Comparison of ENCODE assay signal across 1 cellular context in the genomic region with DNA sequence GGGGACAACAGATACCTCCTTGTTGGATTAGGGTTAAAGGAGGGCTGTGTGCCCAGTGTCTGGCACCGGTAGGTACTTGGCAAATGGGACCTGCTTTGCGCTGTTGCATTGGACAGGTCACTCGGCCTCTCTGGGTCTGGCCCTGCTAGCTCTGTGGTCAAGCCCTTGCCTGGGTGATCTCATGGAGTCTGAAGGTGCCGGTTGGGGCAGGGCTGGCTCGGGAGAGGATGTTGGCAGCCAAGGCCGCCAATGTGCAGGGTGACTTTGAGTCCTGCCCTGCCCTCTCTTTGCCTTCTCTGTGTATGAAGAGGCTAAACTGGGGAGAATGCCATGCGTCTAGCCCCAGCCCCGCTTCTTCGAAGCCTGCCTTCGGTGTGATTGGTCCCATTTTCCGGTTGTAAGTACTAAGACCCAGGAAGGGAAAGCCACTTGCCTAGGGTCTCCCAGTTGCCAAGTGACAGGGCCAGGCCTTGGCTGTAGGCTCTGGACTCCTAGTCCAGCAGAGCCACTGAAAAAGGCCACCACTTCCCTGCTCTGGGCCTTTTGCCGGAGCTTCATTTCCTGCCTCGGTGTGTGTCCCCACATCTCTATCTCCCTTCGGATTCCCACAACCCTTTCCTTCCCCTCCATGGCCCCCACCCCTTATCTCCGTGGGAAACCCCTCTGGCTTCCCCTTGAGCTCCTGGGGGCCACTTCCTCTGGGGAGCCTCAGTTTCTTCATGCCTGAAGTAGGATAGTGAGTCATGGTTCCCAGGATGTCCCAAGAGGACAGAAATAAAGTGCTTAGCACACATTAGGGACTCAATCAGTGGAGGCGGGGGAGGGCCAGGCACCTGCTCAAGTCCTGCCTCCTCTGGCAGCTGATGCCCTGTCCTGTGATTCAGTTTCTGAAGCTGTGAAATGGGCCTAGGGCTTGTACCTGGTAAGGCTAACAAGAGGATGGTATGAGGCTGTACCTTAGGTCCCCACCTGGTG.
TF ChIP-seq lines count a peak whose summit lies in the region.

No MANE protein-coding gene starts in this region.

TF ChIP-seq in IMR-90, 13 proteins besides CTCF, POLR2A, EP300 and RAD21 (continued from another document):
- TF ChIP-seq MAZ (IDR thresholded peaks at IDR 0.05; ENCODE audit: borderline replicate concordance, low read depth, low read length): no peak
- no peak for TF ChIP-seq MXI1 (IDR thresholded peaks at IDR 0.05; ENCODE audit: borderline replicate concordance, low read depth, low read length)
TF ChIP-seq in IMR-90: peak in this region for 0.
